23 cellular contexts compared by ENCODE assay signal in genomic region chr4:153322791-153323190, GRCh38. TPM values are rescaled to one million over a fixed set of nuclear protein-coding genes. Genes with fewer than 3 reads are reported as not detected.
"Had no signal": no experiment of that assay in that cellular context is flagged by ENCODE, and none has a peak within 500 bp of the region (broad histone marks: within the 10 kb centered on the region; RNA-seq: fewer than 3 reads in every experiment).

No MANE protein-coding gene starts in this region.

- H3K27me3 ChIP-seq: body of pancreas, spleen, suprapubic skin, tibial artery, upper lobe of right lung had no signal

- H3K9me3 Mint-ChIP-seq: activated B cell treated with CpG ODN at 0.5 μM for 24 hours; activated naive CD4-positive, alpha-beta T cell treated with anti-CD3 and anti-CD28 coated beads, Interleukin-2, amount 50 U/mL, for 72 hours; activated T-cell treated with anti-CD3 and anti-CD28 coated beads, Interleukin-2, amount 50 U/mL, for 72 hours; mesothelial cell of epicardium; naive B cell had no signal

- H3K4me1 Mint-ChIP-seq: activated CD4-positive, alpha-beta T cell treated with anti-CD3 and anti-CD28 coated beads for 36 hours; mesothelial cell of epicardium; T-helper 17 cell had no signal

- H3K27me3 Mint-ChIP-seq: activated CD4-positive, alpha-beta T cell treated with anti-CD3 and anti-CD28 coated beads for 36 hours; T-helper 17 cell had no signal

- H3K27ac ChIP-seq: body of pancreas, parathyroid adenoma, psoas muscle, spleen, suprapubic skin, tibial artery, upper lobe of right lung had no signal

- H3K4me3 ChIP-seq: body of pancreas, psoas muscle, spleen, suprapubic skin, tibial artery, upper lobe of right lung had no signal

- H3K9me3 ChIP-seq: body of pancreas, psoas muscle, spleen, suprapubic skin, tibial artery, upper lobe of right lung had no signal

- H3K9ac ChIP-seq: parathyroid adenoma had no signal

- H3K27ac Mint-ChIP-seq: activated B cell treated with CpG ODN at 0.5 μM for 24 hours; activated CD4-positive, alpha-beta T cell treated with anti-CD3 and anti-CD28 coated beads for 36 hours; activated naive CD4-positive, alpha-beta T cell treated with anti-CD3 and anti-CD28 coated beads, Interleukin-2, amount 50 U/mL, for 72 hours; activated T-cell treated with anti-CD3 and anti-CD28 coated beads, Interleukin-2, amount 50 U/mL, for 72 hours; mesothelial cell of epicardium; naive B cell; T-helper 17 cell had no signal

- H2AFZ ChIP-seq: parathyroid adenoma had no signal

- ATAC-seq: activated CD4-positive, alpha-beta T cell treated with anti-CD3 and anti-CD28 coated beads for 36 hours; activated naive CD4-positive, alpha-beta T cell treated with anti-CD3 and anti-CD28 coated beads, Interleukin-2, amount 50 U/mL, for 72 hours; activated T-cell treated with anti-CD3 and anti-CD28 coated beads, Interleukin-2, amount 50 U/mL, for 72 hours; body of pancreas; left colon; psoas muscle; T-helper 17 cell; upper lobe of right lung had no signal

- H3K4me1 ChIP-seq: body of pancreas, parathyroid adenoma, psoas muscle, spleen, suprapubic skin, upper lobe of right lung had no signal

- DNase-seq: activated B cell treated with CpG ODN at 0.5 μM for 24 hours; activated CD4-positive, alpha-beta T cell treated with anti-CD3 and anti-CD28 coated beads for 36 hours; activated naive CD4-positive, alpha-beta T cell; activated T-cell treated with anti-CD3 and anti-CD28 coated beads for 4 hours; activated T-cell treated with anti-CD3 and anti-CD28 coated beads, Interleukin-2, amount 50 U/mL, for 72 hours; body of pancreas; dermis blood vessel endothelial cell; effector memory CD4-positive, alpha-beta T cell; erythroblast; head of caudate nucleus; hippocampal formation; left colon; naive B cell; psoas muscle; spleen; stimulated activated naive CD4-positive, alpha-beta T cell; T-helper 17 cell; tibial artery; upper lobe of right lung had no signal

- H3K4me3 Mint-ChIP-seq: activated B cell treated with CpG ODN at 0.5 μM for 24 hours; activated CD4-positive, alpha-beta T cell treated with anti-CD3 and anti-CD28 coated beads for 36 hours; activated T-cell treated with anti-CD3 and anti-CD28 coated beads, Interleukin-2, amount 50 U/mL, for 72 hours; mesothelial cell of epicardium; naive B cell; T-helper 17 cell had no signal

- H3K36me3 Mint-ChIP-seq: activated naive CD4-positive, alpha-beta T cell treated with anti-CD3 and anti-CD28 coated beads, Interleukin-2, amount 50 U/mL, for 72 hours; naive B cell had no signal

- H3K79me2 ChIP-seq: parathyroid adenoma had no signal

RNA-seq across cellular contexts. Expression of gene MND1, which starts 21.7 kb away (rescaled TPM):
- total RNA-seq: suprapubic skin, T-helper 17 cell, upper lobe of right lung had no signal
